Comparison of ENCODE assay signal across 18 cellular contexts in genomic region chr2:202221873-202222272, GRCh38. TPM values are rescaled to one million over a fixed set of nuclear protein-coding genes. Genes with fewer than 3 reads are reported as not detected.
DNase-seq lines count a peak whose midpoint lies in the region; ATAC-seq and TF ChIP-seq lines count a peak whose summit lies in the region.
"Had no signal": no experiment of that assay in that cellular context is flagged by ENCODE, and none has a peak within 500 bp of the region (broad histone marks: within the 10 kb centered on the region; RNA-seq: fewer than 3 reads in every experiment).

No MANE protein-coding gene starts in this region.

- no peak overlapping the region for H3K9ac ChIP-seq in endodermal cell (ENCODE audit: extremely low read depth, low read length, poor library complexity, severe bottlenecking)
- H3K9ac ChIP-seq: KMS-11 had no signal

- no peaks in the 10 kb centered on the region for H3K9me3 ChIP-seq in endodermal cell (ENCODE audit: control insufficient read depth, low read length)
- H3K9me3 ChIP-seq: adrenal gland, mucosa of descending colon, suprapubic skin had no signal

- H3K27ac ChIP-seq in endodermal cell (ENCODE audit: low read depth, low read length) = peak overlapping the region; percentile 51
- H3K27ac ChIP-seq: adrenal gland, hepatocyte, KMS-11, PC-9, suprapubic skin had no signal

- 46 to 60% methylated on average over 1 of the region's 1 CpG for WGBS in endodermal cell (ENCODE audit: insufficient coverage in 1 of 2, insufficient read length in 1 of 2), 2 experiments

- H3K27me3 Mint-ChIP-seq in endodermal cell (ENCODE audit: insufficient read depth) (no peaks in the 10 kb centered on the region), immature natural killer cell (ENCODE audit: low read depth in 3 of 3) (peaks cover 0 to 1% (median 0%) of the 10 kb centered on the region in 3 donors)
- H3K27me3 Mint-ChIP-seq in naive thymus-derived CD8-positive, alpha-beta T cell = no peaks in the 10 kb centered on the region
- H3K27me3 Mint-ChIP-seq: effector memory CD8-positive, alpha-beta T cell had no signal

- POLR2A ChIA-PET in naive thymus-derived CD8-positive, alpha-beta T cell (lab: Charles Lee) = interaction anchor here (0.6 kb wide), 1 partner anchor 143 kb away, joined by 3 read pairs; no protein-coding TSS in a partner anchor

- H3K27me3 ChIP-seq in endodermal cell (ENCODE audit: control insufficient read depth, insufficient read depth, low read length, poor library complexity, severe bottlenecking) = no peaks in the 10 kb centered on the region
- H3K27me3 ChIP-seq: adrenal gland, hepatocyte, suprapubic skin had no signal

- ATAC-seq in naive thymus-derived CD8-positive, alpha-beta T cell = no peak
- ATAC-seq in GM18511 (IDR thresholded peaks at IDR 0.05; ENCODE audit: unreplicated experiment) = no peak
- ATAC-seq: effector memory CD8-positive, alpha-beta T cell; mucosa of descending colon had no signal

- H3K9me3 Mint-ChIP-seq in endodermal cell (no peaks in the 10 kb centered on the region), immature natural killer cell (no peaks in the 10 kb centered on the region)
- no peaks in the 10 kb centered on the region for H3K9me3 Mint-ChIP-seq in naive thymus-derived CD8-positive, alpha-beta T cell
- H3K9me3 Mint-ChIP-seq: effector memory CD8-positive, alpha-beta T cell; T-helper 2 cell treated with Interferon-gamma antibody and Interleukin-4, amounts not matched to agents 5 μg/mL and 100 μg/mL, for 36 hours had no signal

- peaks cover 57% of the 10 kb centered on the region for H3K36me3 Mint-ChIP-seq in endodermal cell (ENCODE audit: low read depth)
- H3K36me3 Mint-ChIP-seq in naive thymus-derived CD8-positive, alpha-beta T cell = peaks cover 0 to 70% (median 23%) of the 10 kb centered on the region in 3 donors
- H3K36me3 Mint-ChIP-seq in immature natural killer cell = peaks cover 0 to 23% (median 16%) of the 10 kb centered on the region in 3 donors

- H3K4me3 Mint-ChIP-seq in endodermal cell (no peak overlapping the region), immature natural killer cell (no peak overlapping the region)
- H3K4me3 Mint-ChIP-seq in naive thymus-derived CD8-positive, alpha-beta T cell = no peak overlapping the region
- H3K4me3 Mint-ChIP-seq: effector memory CD8-positive, alpha-beta T cell; T-helper 2 cell treated with Interferon-gamma antibody and Interleukin-4, amounts not matched to agents 5 μg/mL and 100 μg/mL, for 36 hours had no signal

- DNase-seq in NCI-H82 (lab: John Stamatoyannopoulos, UW) = peak; percentile 36
- DNase-seq in NCI-H82 treated with DMSO at 0.1 percent for 48 hours (lab: John Stamatoyannopoulos, UW; ENCODE audit: unreplicated experiment) = no peak
- DNase-seq in M059J (ENCODE audit: low read depth) = peak; percentile 36
- no peak for DNase-seq in endodermal cell
- DNase-seq in naive thymus-derived CD8-positive, alpha-beta T cell = no peak
- DNase-seq in H4 (ENCODE audit: low spot score) = no peak
- no peak for DNase-seq in immature natural killer cell
- DNase-seq: 8988T; adrenal gland; DMS153; effector memory CD8-positive, alpha-beta T cell; mucosa of descending colon; PC-9 had no signal

- H3K4me1 ChIP-seq in endodermal cell (ENCODE audit: control insufficient read depth, insufficient read depth, low read length) = no peaks in the 10 kb centered on the region
- H3K4me1 ChIP-seq: suprapubic skin had no signal

- TF ChIP-seq CTCF in endodermal cell (conservative IDR thresholded peaks at IDR 0.05) = no peak

- no peak overlapping the region for H3K4me3 ChIP-seq in endodermal cell (ENCODE audit: low read length)
- H3K4me3 ChIP-seq: adrenal gland, hepatocyte, mucosa of descending colon, PC-9, suprapubic skin had no signal

- peaks cover 6% of the 10 kb centered on the region for H3K4me1 Mint-ChIP-seq in endodermal cell
- peaks cover 22 to 54% (median 40%) of the 10 kb centered on the region in 4 donors for H3K4me1 Mint-ChIP-seq in naive thymus-derived CD8-positive, alpha-beta T cell
- H3K4me1 Mint-ChIP-seq in immature natural killer cell = peaks cover 35 to 61% of the 10 kb centered on the region in 2 donors

- peaks cover 49% of the 10 kb centered on the region for H3K36me3 ChIP-seq in endodermal cell (ENCODE audit: control insufficient read depth, insufficient read depth, low read length)

- H3K27ac Mint-ChIP-seq in endodermal cell = peak overlapping the region; percentile 39
- peak overlapping the region in 9 of 10 donors; percentile 0 to 44 (median 9) for H3K27ac Mint-ChIP-seq in naive thymus-derived CD8-positive, alpha-beta T cell
- peak overlapping the region in 3 of 6 donors; percentile 2 to 17 (median 8) for H3K27ac Mint-ChIP-seq in immature natural killer cell
- H3K27ac Mint-ChIP-seq: T-helper 2 cell treated with Interferon-gamma antibody and Interleukin-4, amounts not matched to agents 5 μg/mL and 100 μg/mL, for 36 hours had no signal

RNA-seq across cellular contexts. Expression of gene SUMO1, which starts 16.5 kb away (rescaled TPM):
- total RNA-seq in M059J (2014; rRNA removed; shearing (Covaris generic)) = 207 and 214 TPM in 2 replicates
- 100 to 1,000 TPM; 168 to 183 TPM for total RNA-seq in endodermal cell
- polyA plus RNA-seq in endodermal cell (2013, experiment 1 of 2) = 151 TPM
- polyA plus RNA-seq in endodermal cell (2013, experiment 2 of 2) = 147 TPM
- total RNA-seq in naive thymus-derived CD8-positive, alpha-beta T cell = 10 to 100 TPM; 53.0 to 57.7 TPM
- polyA plus RNA-seq in naive thymus-derived CD8-positive, alpha-beta T cell = 100 to 1,000 TPM; 136 to 166 (median 164) TPM
- 200 and 214 TPM in 2 replicates for total RNA-seq in H4 (2014; rRNA removed; shearing (Covaris generic))
- 100 to 1,000 TPM; 165 to 253 (median 188) TPM for polyA plus RNA-seq in immature natural killer cell

RNA-seq across cellular contexts. Expression of gene NOP58, which starts 43.7 kb away (rescaled TPM):
- total RNA-seq in M059J (2014; rRNA removed; shearing (Covaris generic)) = 57.0 and 90.4 TPM in 2 replicates
- 10 to 100 TPM; 73.5 to 82.7 TPM for total RNA-seq in endodermal cell
- 74.9 TPM for polyA plus RNA-seq in endodermal cell (2013, experiment 1 of 2)
- polyA plus RNA-seq in endodermal cell (2013, experiment 2 of 2) = 77.2 TPM
- 100 to 1,000 TPM; 130 to 132 TPM for total RNA-seq in naive thymus-derived CD8-positive, alpha-beta T cell
- polyA plus RNA-seq in naive thymus-derived CD8-positive, alpha-beta T cell = 100 to 1,000 TPM in 1 of 3 donors, 10 to 100 TPM in 2; 89.1 to 106 (median 96.5) TPM
- 75.6 and 84.7 TPM in 2 replicates for total RNA-seq in H4 (2014; rRNA removed; shearing (Covaris generic))
- 10 to 100 TPM; 42.6 to 54.7 (median 46.6) TPM for polyA plus RNA-seq in immature natural killer cell

Comparison
In these comparisons a context has a peak if more than half of its experiments do, and no peak if none do; other contexts are left out.
1. DNase-seq: peak in NCI-H82 (single experiment) and M059J (single experiment); none in NCI-H82 treated with DMSO at 0.1 percent for 48 hours (single experiment), endodermal cell (single experiment), naive thymus-derived CD8-positive, alpha-beta T cell (0 of 10), H4 (single experiment) and immature natural killer cell (0 of 3).